In genomic region chr7:108824840-108825540, GRCh38 we compare ENCODE assay signal across 13 cellular contexts.
DNase-seq lines count a peak whose midpoint lies in the region; ATAC-seq lines count a peak whose summit lies in the region.
"Had no signal": no experiment of that assay in that cellular context is flagged by ENCODE, and none has a peak within 500 bp of the region (broad histone marks: within the 10 kb centered on the region; RNA-seq: fewer than 3 reads in every experiment).

No MANE protein-coding gene starts in this region.

- H3K27me3 ChIP-seq in adipocyte (replicated peaks; ENCODE audit: control insufficient read depth, insufficient read depth, low read length): no peaks in the 10 kb centered on the region
- H3K27me3 ChIP-seq: body of pancreas, gastroesophageal sphincter, right lobe of liver had no signal

- H3K36me3 ChIP-seq in adipocyte (ENCODE audit: control insufficient read depth, insufficient read depth, low read length, severe bottlenecking): no peaks in the 10 kb centered on the region
- H3K36me3 ChIP-seq: gastroesophageal sphincter, right lobe of liver had no signal

- no peaks in the 10 kb centered on the region for H3K9me3 ChIP-seq in adipocyte (ENCODE audit: control insufficient read depth, low read length)
- H3K9me3 ChIP-seq: body of pancreas, gastroesophageal sphincter, right lobe of liver had no signal

- no peak overlapping the region for H3K9ac ChIP-seq in adipocyte (ENCODE audit: low read length)

- H3K4me3 ChIP-seq in adipocyte (ENCODE audit: low read length): peak overlapping the region; percentile 60
- H3K4me3 ChIP-seq: body of pancreas, gastroesophageal sphincter, right lobe of liver had no signal

- DNase-seq in H4 (ENCODE audit: low spot score) (peak; percentile 62), adipocyte (ENCODE audit: low read depth) (no peak), foreskin melanocyte (peak; percentile 28), pulmonary artery endothelial cell (ENCODE audit: low read depth, low spot score) (peak; percentile 59), C1 segment of cervical spinal cord (lab: John Stamatoyannopoulos, UW) (no peak)
- no peak for DNase-seq in activated effector memory CD4-positive, alpha-beta T cell treated with anti-CD3 and anti-CD28 coated beads, Interleukin-2, amount 50 U/mL, for 16 hours
- DNase-seq: midbrain, NCI-H1930, right lobe of liver had no signal

- H3K4me1 ChIP-seq in adipocyte (ENCODE audit: control insufficient read depth, insufficient read depth, low read length): peaks cover 13% of the 10 kb centered on the region
- H3K4me1 ChIP-seq: body of pancreas, gastroesophageal sphincter, right lobe of liver had no signal

- ATAC-seq in GM18517 (IDR thresholded peaks at IDR 0.05; ENCODE audit: unreplicated experiment): no peak
- no peak for ATAC-seq in HG03196 (IDR thresholded peaks at IDR 0.05; ENCODE audit: unreplicated experiment)
- ATAC-seq: body of pancreas, gastroesophageal sphincter, right lobe of liver had no signal

Comparison
In these comparisons a context has a peak if more than half of its experiments do, and no peak if none do; other contexts are left out.
1. DNase-seq: peak in H4 (single experiment), foreskin melanocyte (single experiment) and pulmonary artery endothelial cell (single experiment); none in adipocyte (single experiment), C1 segment of cervical spinal cord (0 of 14) and activated effector memory CD4-positive, alpha-beta T cell treated with anti-CD3 and anti-CD28 coated beads, Interleukin-2, amount 50 U/mL, for 16 hours (single experiment).